In genomic region chr9:87818308-87818707, GRCh38 we compare ENCODE assay signal across 21 cellular contexts.
"Had no signal": no experiment of that assay in that cellular context is flagged by ENCODE, and none has a peak within 500 bp of the region (broad histone marks: within the 10 kb centered on the region; RNA-seq: fewer than 3 reads in every experiment).

No MANE protein-coding gene starts in this region.

- H3K36me3 ChIP-seq: ascending aorta, breast epithelium, gastrocnemius medialis, heart left ventricle, lower lobe of right lung, neural progenitor cell, stomach, upper lobe of left lung had no signal

- H3K9me3 ChIP-seq: ascending aorta, gastrocnemius medialis, heart left ventricle, lower lobe of right lung, psoas muscle, stomach, testis, upper lobe of left lung had no signal

- H3K4me3 Mint-ChIP-seq: activated naive CD4-positive, alpha-beta T cell treated with anti-CD3 and anti-CD28 coated beads for 36 hours; activated naive CD8-positive, alpha-beta T cell treated with anti-CD3 and anti-CD28 coated beads, Interleukin-2, amount 50 U/mL, for 24 hours; activated T-helper 17 cell treated with anti-CD3 and anti-CD28 coated beads, Interleukin-2, amount 50 U/mL, for 72 hours; dendritic cell treated with granulocyte-macrophage colony-stimulating factor and Interleukin-4, amounts not matched to agents 40 ng/mL and 50 ng/mL, for 4 days; immature natural killer cell; neural progenitor cell had no signal

- H3K4me3 ChIP-seq: ascending aorta, breast epithelium, gastrocnemius medialis, heart left ventricle, lower lobe of right lung, neural progenitor cell, psoas muscle, stomach, testis, upper lobe of left lung had no signal

- H3K4me2 ChIP-seq: neural progenitor cell had no signal

- H3K9me3 Mint-ChIP-seq: activated naive CD4-positive, alpha-beta T cell treated with anti-CD3 and anti-CD28 coated beads for 36 hours; activated T-helper 17 cell treated with anti-CD3 and anti-CD28 coated beads, Interleukin-2, amount 50 U/mL, for 72 hours; dendritic cell treated with granulocyte-macrophage colony-stimulating factor and Interleukin-4, amounts not matched to agents 40 ng/mL and 50 ng/mL, for 4 days; immature natural killer cell had no signal

- H3K27ac Mint-ChIP-seq: activated naive CD4-positive, alpha-beta T cell treated with anti-CD3 and anti-CD28 coated beads for 36 hours; activated naive CD8-positive, alpha-beta T cell treated with anti-CD3 and anti-CD28 coated beads, Interleukin-2, amount 50 U/mL, for 24 hours; activated T-helper 17 cell treated with anti-CD3 and anti-CD28 coated beads, Interleukin-2, amount 50 U/mL, for 72 hours; dendritic cell treated with granulocyte-macrophage colony-stimulating factor and Interleukin-4, amounts not matched to agents 40 ng/mL and 50 ng/mL, for 4 days; immature natural killer cell; neural progenitor cell had no signal

- H3K9ac ChIP-seq: neural progenitor cell had no signal

- H2AFZ ChIP-seq: neural progenitor cell had no signal

- H3K36me3 Mint-ChIP-seq: immature natural killer cell, neural progenitor cell had no signal

- H3K27ac ChIP-seq: ascending aorta, breast epithelium, epithelial cell of prostate, gastrocnemius medialis, heart left ventricle, lower lobe of right lung, neural progenitor cell, psoas muscle, stomach, testis, upper lobe of left lung had no signal

- H3K27me3 ChIP-seq: ascending aorta, breast epithelium, gastrocnemius medialis, heart left ventricle, neural progenitor cell, stomach, testis, upper lobe of left lung had no signal

- H3K4me1 ChIP-seq: ascending aorta, breast epithelium, gastrocnemius medialis, neural progenitor cell, psoas muscle, stomach, testis had no signal

- DNase-seq: activated naive CD4-positive, alpha-beta T cell treated with anti-CD3 and anti-CD28 coated beads for 36 hours; activated naive CD8-positive, alpha-beta T cell treated with anti-CD3 and anti-CD28 coated beads, Interleukin-2, amount 50 U/mL, for 24 hours; activated T-cell treated with anti-CD3 and anti-CD28 coated beads for 4 hours; effector memory CD4-positive, alpha-beta T cell; gastrocnemius medialis; heart left ventricle; immature natural killer cell; lower lobe of right lung; midbrain; psoas muscle; stimulated activated CD4-positive, alpha-beta T cell treated with anti-CD3 and anti-CD28 coated beads, Interleukin-1b, Interleukin-23, amount 100 ng/mL, for 48 hours; stomach; T-helper 9 cell; testis; upper lobe of left lung had no signal

- H3K4me1 Mint-ChIP-seq: activated naive CD8-positive, alpha-beta T cell treated with anti-CD3 and anti-CD28 coated beads, Interleukin-2, amount 50 U/mL, for 24 hours; activated T-helper 17 cell treated with anti-CD3 and anti-CD28 coated beads, Interleukin-2, amount 50 U/mL, for 72 hours; immature natural killer cell had no signal
